21 cellular contexts compared by ENCODE assay signal in genomic region chr3:129054605-129055104, GRCh38. TPM values are rescaled to one million over a fixed set of nuclear protein-coding genes. Genes with fewer than 3 reads are reported as not detected.
DNase-seq lines count a peak whose midpoint lies in the region; ATAC-seq and TF ChIP-seq lines count a peak whose summit lies in the region.
"Had no signal": no experiment of that assay in that cellular context is flagged by ENCODE, and none has a peak within 500 bp of the region (broad histone marks: within the 10 kb centered on the region; RNA-seq: fewer than 3 reads in every experiment).

No MANE protein-coding gene starts in this region.

- no peak overlapping the region for H3K9ac ChIP-seq in DND-41 (ENCODE audit: low read depth, low read length)

- H3K36me3 Mint-ChIP-seq in activated CD8-positive, alpha-beta T cell treated with anti-CD3 and anti-CD28 coated beads, Interleukin-2, amount 10 ng/mL, durations not matched to agents 7 days and 5 days (ENCODE audit: low read depth): no peaks in the 10 kb centered on the region
- no peaks in the 10 kb centered on the region for H3K36me3 Mint-ChIP-seq in CD8-positive, alpha-beta T cell

- H3K9me3 ChIP-seq in DND-41 (ENCODE audit: insufficient read depth, low read length, severe bottlenecking) (no peaks in the 10 kb centered on the region), left lung (no peaks in the 10 kb centered on the region)
- no peaks in the 10 kb centered on the region for H3K9me3 ChIP-seq in CD8-positive, alpha-beta T cell (ENCODE audit: low read length)
- H3K9me3 ChIP-seq: prostate gland, tibial nerve had no signal

- H3K27ac ChIP-seq in DND-41 (ENCODE audit: low read length) (no peak overlapping the region), left lung (peak overlapping the region; percentile 1 to 41)
- H3K27ac ChIP-seq in CD8-positive, alpha-beta T cell (ENCODE audit: low read depth, low read length): no peak overlapping the region
- H3K27ac ChIP-seq: SK-N-MC, tibial nerve had no signal

- H3K4me1 ChIP-seq in DND-41 (ENCODE audit: insufficient read depth, low read length): peaks cover 10% of the 10 kb centered on the region
- peaks cover 9 to 11% of the 10 kb centered on the region in 2 donors for H3K4me1 ChIP-seq in left lung
- H3K4me1 ChIP-seq in CD8-positive, alpha-beta T cell (ENCODE audit: insufficient read depth, low read length): peaks cover 4% of the 10 kb centered on the region

- peak overlapping the region; percentile 26 for H3K27ac Mint-ChIP-seq in activated CD8-positive, alpha-beta T cell treated with anti-CD3 and anti-CD28 coated beads, Interleukin-2, amount 10 ng/mL, durations not matched to agents 7 days and 5 days
- H3K27ac Mint-ChIP-seq in CD8-positive, alpha-beta T cell: no peak overlapping the region

- intact Hi-C loops in left lung (cut with DNase I): loop anchor here in 1 of 2 donors (10.0 kb wide), 1 partner anchor 190 kb away; the partner anchor contains the start of gene COPG1
- intact Hi-C loops in CD8-positive, alpha-beta T cell (cut with DNase I, micrococcal nuclease): loop anchor here in 1 of 2 experiments (5.0 kb wide), 1 partner anchor 128 kb away; the partner anchor contains the start of gene CNBP

- H3K9me3 Mint-ChIP-seq in activated CD8-positive, alpha-beta T cell treated with anti-CD3 and anti-CD28 coated beads, Interleukin-2, amount 10 ng/mL, durations not matched to agents 7 days and 5 days (ENCODE audit: insufficient read depth): no peaks in the 10 kb centered on the region
- H3K9me3 Mint-ChIP-seq in CD8-positive, alpha-beta T cell: no peaks in the 10 kb centered on the region
- H3K9me3 Mint-ChIP-seq: naive thymus-derived CD4-positive, alpha-beta T cell had no signal

- DNase-seq in DND-41: no peak
- peak; percentile 59 for DNase-seq in HuH-7.5 (ENCODE audit: low spot score)
- no peak for DNase-seq in activated CD8-positive, alpha-beta T cell treated with anti-CD3 and anti-CD28 coated beads, Interleukin-2, amount 10 ng/mL, durations not matched to agents 7 days and 5 days
- no peak for DNase-seq in left lung
- DNase-seq in stimulated activated CD8-positive, alpha-beta memory T cell treated with anti-CD3 and anti-CD28 coated beads, Interleukin-4, amount 100 ng/mL, for 48 hours: no peak
- no peak for DNase-seq in CD8-positive, alpha-beta T cell
- DNase-seq in germinal center (ENCODE audit: low spot score): no peak
- DNase-seq: activated gamma-delta T cell; GDM1; naive thymus-derived CD4-positive, alpha-beta T cell; NCI-H187 treated with DMSO at 0.1 percent for 48 hours had no signal

- POLR2A ChIA-PET in activated CD8-positive, alpha-beta T cell treated with anti-CD3 and anti-CD28 coated beads, Interleukin-2, amount 10 ng/mL, durations not matched to agents 7 days and 5 days (lab: Charles Lee): no interaction called here
- POLR2A ChIA-PET in CD8-positive, alpha-beta T cell (lab: Charles Lee): interaction anchor here (3.4 to 3.5 kb wide), 2 partner anchors 66 to 191 kb away, joined by 19 to 38 read pairs; partner anchors contain the start of gene RAB43

- H3K4me3 ChIP-seq in DND-41 (ENCODE audit: low read depth in 1 of 2, low read length in 2 of 2) (no peak overlapping the region), left lung (no peak overlapping the region)
- H3K4me3 ChIP-seq in CD8-positive, alpha-beta T cell (ENCODE audit: low read depth, low read length): no peak overlapping the region
- H3K4me3 ChIP-seq: GM12878, prostate gland, SK-N-MC, tibial nerve had no signal

- TF ChIP-seq CTCF in DND-41 (IDR thresholded peaks at IDR 0.05; ENCODE audit: borderline replicate concordance, extremely low read depth, low read length, poor library complexity, severe bottlenecking) (no peak), left lung (IDR thresholded peaks at IDR 0.05) (no peak)
- no peak for TF ChIP-seq CTCF in CD8-positive, alpha-beta T cell (IDR thresholded peaks at IDR 0.05)

- peaks cover 7% of the 10 kb centered on the region for H3K27me3 Mint-ChIP-seq in activated CD8-positive, alpha-beta T cell treated with anti-CD3 and anti-CD28 coated beads, Interleukin-2, amount 10 ng/mL, durations not matched to agents 7 days and 5 days (ENCODE audit: low read depth)
- no peaks in the 10 kb centered on the region for H3K27me3 Mint-ChIP-seq in CD8-positive, alpha-beta T cell (ENCODE audit: low read depth)

- peak overlapping the region; percentile 48; the same call in 1 of the 2 replicates for H2AFZ ChIP-seq in DND-41 (ENCODE audit: low read depth, low read length)

- H3K27me3 ChIP-seq in DND-41 (ENCODE audit: insufficient read depth, low read length, poor library complexity) (no peaks in the 10 kb centered on the region), left lung (no peaks in the 10 kb centered on the region)
- no peaks in the 10 kb centered on the region for H3K27me3 ChIP-seq in CD8-positive, alpha-beta T cell (ENCODE audit: insufficient read depth, low read length)
- H3K27me3 ChIP-seq: tibial nerve had no signal

- CTCF ChIA-PET in activated CD8-positive, alpha-beta T cell treated with anti-CD3 and anti-CD28 coated beads, Interleukin-2, amount 10 ng/mL, durations not matched to agents 7 days and 5 days (lab: Charles Lee): interaction anchor here (1.8 to 6.0 kb wide), 8 partner anchors 11 to 191 kb away, joined by 13 to 116 read pairs (median 66); partner anchors contain the start of gene RAB43
- CTCF ChIA-PET in CD8-positive, alpha-beta T cell (lab: Charles Lee): interaction anchor here (1.0 to 5.9 kb wide), 17 partner anchors 11 to 196 kb away, joined by 4 to 105 read pairs (median 14); partner anchors contain the start of gene COPG1

- no peak overlapping the region for H3K4me3 Mint-ChIP-seq in activated CD8-positive, alpha-beta T cell treated with anti-CD3 and anti-CD28 coated beads, Interleukin-2, amount 10 ng/mL, durations not matched to agents 7 days and 5 days
- no peak overlapping the region for H3K4me3 Mint-ChIP-seq in CD8-positive, alpha-beta T cell

- H3K79me2 ChIP-seq in DND-41 (ENCODE audit: insufficient read depth, low read length): no peaks in the 10 kb centered on the region

- no peaks in the 10 kb centered on the region for H4K20me1 ChIP-seq in DND-41 (ENCODE audit: insufficient read depth, low read length)

- H3K4me2 ChIP-seq in DND-41 (ENCODE audit: insufficient read depth, low read length): no peak overlapping the region

- no peaks in the 10 kb centered on the region for H3K36me3 ChIP-seq in DND-41 (ENCODE audit: insufficient read depth, low read length)
- no peaks in the 10 kb centered on the region for H3K36me3 ChIP-seq in left lung
- H3K36me3 ChIP-seq in CD8-positive, alpha-beta T cell (ENCODE audit: insufficient read depth, low read length): no peaks in the 10 kb centered on the region
- H3K36me3 ChIP-seq: prostate gland, tibial nerve had no signal

- ATAC-seq in DND-41 (ENCODE audit: insufficient read depth, low read depth) (no peak), left lung (peak; percentile 7), GM19467 (IDR thresholded peaks at IDR 0.05; ENCODE audit: unreplicated experiment) (no peak)
- ATAC-seq in activated CD8-positive, alpha-beta T cell treated with anti-CD3 and anti-CD28 coated beads, Interleukin-2, amount 10 ng/mL, durations not matched to agents 7 days and 5 days: no peak
- ATAC-seq in CD8-positive, alpha-beta T cell: no peak
- ATAC-seq: GM12878; naive thymus-derived CD4-positive, alpha-beta T cell had no signal

- peaks cover 14% of the 10 kb centered on the region for H3K4me1 Mint-ChIP-seq in activated CD8-positive, alpha-beta T cell treated with anti-CD3 and anti-CD28 coated beads, Interleukin-2, amount 10 ng/mL, durations not matched to agents 7 days and 5 days (ENCODE audit: low read depth)
- peaks cover 14% of the 10 kb centered on the region for H3K4me1 Mint-ChIP-seq in CD8-positive, alpha-beta T cell (ENCODE audit: low read depth)

RNA-seq across cellular contexts. Expression of gene GP9, which starts 5.9 kb away (rescaled TPM):
- total RNA-seq in activated CD8-positive, alpha-beta T cell treated with anti-CD3 and anti-CD28 coated beads, Interleukin-2, amount 10 ng/mL, durations not matched to agents 7 days and 5 days: not detected
- total RNA-seq in left lung: 1 to 10 TPM in 1 of 2 donors, not detected in 1; 1.1 TPM
- not detected for total RNA-seq in CD8-positive, alpha-beta T cell
- total RNA-seq: astrocyte, epithelial cell of proximal tubule, GM12878, lower leg skin, M059J, NCI-H460, prostate gland, tibial nerve had no signal

RNA-seq across cellular contexts. Expression of gene EFCC1, which starts 53.6 kb away (rescaled TPM):
- total RNA-seq in activated CD8-positive, alpha-beta T cell treated with anti-CD3 and anti-CD28 coated beads, Interleukin-2, amount 10 ng/mL, durations not matched to agents 7 days and 5 days: under 1 TPM; 0.13 to 0.21 TPM
- 1 to 10 TPM; 2.7 to 4.9 TPM for total RNA-seq in left lung
- under 1 TPM; 0.17 to 0.24 TPM for total RNA-seq in CD8-positive, alpha-beta T cell
- total RNA-seq: astrocyte, epithelial cell of proximal tubule, GM12878, M059J, NCI-H460 had no signal

Comparison
In these comparisons a context has a peak if more than half of its experiments do, and no peak if none do; other contexts are left out.
1. H3K27ac ChIP-seq: peak in left lung (2 of 2); none in DND-41 (single experiment) and CD8-positive, alpha-beta T cell (single experiment).